Comparison of ENCODE assay signal across 8 cellular contexts in genomic region chrX:76145591-76146309, GRCh38. TPM values are rescaled to one million over a fixed set of nuclear protein-coding genes. Genes with fewer than 3 reads are reported as not detected.
DNase-seq lines count a peak whose midpoint lies in the region; ATAC-seq and TF ChIP-seq lines count a peak whose summit lies in the region.
"Not testable (repeated sequence)": the region's sequence is repeated elsewhere in the genome, so short reads cannot be mapped to it uniquely, and the experiment has no call there.

No MANE protein-coding gene starts in this region.

- not testable (repeated sequence) for H3K27me3 Mint-ChIP-seq in activated T-cell treated with anti-CD3 and anti-CD28 coated beads, Interleukin-2, amount 50 U/mL, for 4 hours (ENCODE audit: low read depth); mesothelial cell of epicardium (ENCODE audit: low read depth)

- H3K4me3 ChIP-seq in PC-3 (ENCODE audit: low read length), result peak overlapping the region; percentile 61
- H3K4me3 ChIP-seq in epithelial cell of proximal tubule (ENCODE audit: low read depth, low read length), result peak overlapping the region; percentile 30

- POLR2A ChIA-PET in PC-3 (lab: Charles Lee; ENCODE audit: unreplicated experiment), result not testable (repeated sequence)

- not testable (repeated sequence) for H3F3A ChIP-seq in PC-3 (ENCODE audit: low read length, unreplicated experiment)

- H2AFZ ChIP-seq in PC-3 (ENCODE audit: low read length), result peak overlapping the region; percentile 79

- peak overlapping the region; percentile 86 for H3K27ac Mint-ChIP-seq in mesothelial cell of epicardium

- peaks cover 13% of the 10 kb centered on the region for H3K4me1 Mint-ChIP-seq in activated T-cell treated with anti-CD3 and anti-CD28 coated beads, Interleukin-2, amount 50 U/mL, for 4 hours (ENCODE audit: low read depth)
- peaks cover 29% of the 10 kb centered on the region for H3K4me1 Mint-ChIP-seq in mesothelial cell of epicardium

- DNase-seq in EL (peak; percentile 23), PC-3 (peak; percentile 42)
- DNase-seq in activated T-cell treated with anti-CD3 and anti-CD28 coated beads, Interleukin-2, amount 50 U/mL, for 4 hours, result peak; percentile 13
- not testable (repeated sequence) for DNase-seq in epithelial cell of proximal tubule (ENCODE audit: low read depth); mesothelial cell of epicardium (ENCODE audit: low spot score in 2 of 2, unreplicated experiment in 2 of 2)
- DNase-seq in stimulated activated naive CD8-positive, alpha-beta T cell treated with anti-CD3 and anti-CD28 coated beads, Interleukin-15, Interleukin-2, amounts not matched to agents 100 U/mL and 50 U/mL, for 24 hours, result peak; percentile 35

- H4K20me1 ChIP-seq in PC-3 (ENCODE audit: low read length), result not testable (repeated sequence)

- H3K9ac ChIP-seq in PC-3 (ENCODE audit: low read length), result peak overlapping the region; percentile 70

- H3K9me2 ChIP-seq in PC-3 (replicated peaks; ENCODE audit: low read length), result not testable (repeated sequence)

- H3K36me3 ChIP-seq in PC-3 (ENCODE audit: low read depth, low read length), result not testable (repeated sequence)

- peak overlapping the region; percentile 87 for H3K4me2 ChIP-seq in PC-3 (ENCODE audit: low read length)

- BruUV-seq in PC-3 (replicated peaks; lab: Mats Ljungman, UMichigan), result not testable (repeated sequence)

- peak overlapping the region; percentile 73 for H3K27ac ChIP-seq in PC-3 (ENCODE audit: low read length)

- H3K4me1 ChIP-seq in PC-3 (ENCODE audit: insufficient read depth, low read length), result peaks cover 22% of the 10 kb centered on the region

- not testable (repeated sequence) for H3K27me3 ChIP-seq in PC-3 (ENCODE audit: low read length)

- H3K4me3 Mint-ChIP-seq in activated T-cell treated with anti-CD3 and anti-CD28 coated beads, Interleukin-2, amount 50 U/mL, for 4 hours, result peak overlapping the region; percentile 77
- peak overlapping the region; percentile 65 for H3K4me3 Mint-ChIP-seq in mesothelial cell of epicardium

- TF ChIP-seq CTCF in PC-3 (conservative IDR thresholded peaks at IDR 0.05; ENCODE audit: low read depth, low read length); epithelial cell of proximal tubule (conservative IDR thresholded peaks at IDR 0.05; ENCODE audit: low read depth, low read length); mesothelial cell of epicardium (IDR thresholded peaks at IDR 0.05; ENCODE audit: unreplicated experiment): not testable (repeated sequence)

- not testable (repeated sequence) for H3K9me3 Mint-ChIP-seq in activated T-cell treated with anti-CD3 and anti-CD28 coated beads, Interleukin-2, amount 50 U/mL, for 4 hours; mesothelial cell of epicardium

- intact Hi-C loops in PC-3 (cut with micrococcal nuclease), result loop anchor here (5.0 kb wide), 1 partner anchor 107 kb away; no protein-coding TSS in a partner anchor

- not testable (repeated sequence) for H3K9me3 ChIP-seq in PC-3 (ENCODE audit: low read length)

- H3K79me2 ChIP-seq in PC-3 (ENCODE audit: low read length), result not testable (repeated sequence)

- CTCF ChIA-PET in PC-3 (lab: Charles Lee), result not testable (repeated sequence)

- ATAC-seq in GM21786 (IDR thresholded peaks at IDR 0.05; ENCODE audit: unreplicated experiment) (peak; percentile 44), HG03575 (IDR thresholded peaks at IDR 0.05; ENCODE audit: extremely low read depth, insufficient number of reproducible peaks, low FRiP score, unreplicated experiment) (peak; percentile 29), PC-3 (peak; percentile 20)
- peak; percentile 52 to 53 for ATAC-seq in activated T-cell treated with anti-CD3 and anti-CD28 coated beads, Interleukin-2, amount 50 U/mL, for 4 hours
- peak; percentile 57 for ATAC-seq in stimulated activated naive CD8-positive, alpha-beta T cell treated with anti-CD3 and anti-CD28 coated beads, Interleukin-15, Interleukin-2, amounts not matched to agents 100 U/mL and 50 U/mL, for 24 hours

- H3K36me3 Mint-ChIP-seq in activated T-cell treated with anti-CD3 and anti-CD28 coated beads, Interleukin-2, amount 50 U/mL, for 4 hours (ENCODE audit: insufficient read depth); mesothelial cell of epicardium: not testable (repeated sequence)

RNA-seq across cellular contexts. Expression of gene PBDC1, which starts 27.1 kb away (rescaled TPM):
- total RNA-seq in PC-3 (2014; rRNA removed) (16.2 and 21.1 TPM in 2 replicates), epithelial cell of proximal tubule (10.5 and 14.6 TPM in 2 replicates), mesothelial cell of epicardium (24.9 to 26.4 TPM (median 25.8 TPM) in 3 replicates)
- total RNA-seq in activated T-cell treated with anti-CD3 and anti-CD28 coated beads, Interleukin-2, amount 50 U/mL, for 4 hours, result 10 to 100 TPM; 44.4 to 46.8 (median 44.4) TPM
